7 cellular contexts compared by ENCODE assay signal in the genomic region with DNA sequence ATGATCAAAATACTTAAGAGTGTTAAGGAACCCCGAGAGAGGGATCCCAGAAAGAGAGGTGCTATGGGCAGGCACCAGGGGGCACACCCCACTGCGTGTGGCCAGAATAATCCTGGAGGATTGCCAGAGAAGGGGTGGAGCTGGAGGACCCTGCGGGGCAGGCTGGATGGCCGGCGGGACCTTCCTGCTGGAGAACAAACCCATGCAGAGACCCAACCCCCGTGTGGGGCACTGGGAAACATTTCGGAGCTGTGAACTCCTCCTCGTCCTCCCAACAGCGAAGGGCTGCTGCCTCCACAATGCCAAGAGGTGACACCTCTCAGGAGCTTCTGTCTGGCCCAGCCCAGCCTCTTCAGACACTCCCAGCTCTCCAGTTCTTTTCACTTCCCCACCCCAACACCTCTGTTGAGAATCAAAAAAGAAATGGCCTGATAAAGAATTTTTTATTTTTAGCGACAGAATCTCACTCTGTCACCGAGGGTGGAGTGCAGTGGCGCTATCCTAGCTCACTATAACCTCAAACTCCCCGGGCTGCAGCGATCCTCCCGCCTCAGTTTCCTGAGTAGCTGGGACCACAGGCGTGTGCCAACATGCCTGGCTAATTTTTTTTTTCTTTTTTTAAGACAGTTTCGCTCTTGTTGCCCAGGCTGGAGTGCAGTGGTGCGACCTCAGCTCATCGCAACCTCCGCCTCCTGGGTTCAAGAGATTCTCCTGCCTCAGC. TPM values are rescaled to one million over a fixed set of nuclear protein-coding genes. Genes with fewer than 3 reads are reported as not detected.
A peak's percentile ranks its signal among the peaks of the same experiment; 100 is the strongest.
DNase-seq lines count a peak whose midpoint lies in the region; ATAC-seq and TF ChIP-seq lines count a peak whose summit lies in the region.

No MANE protein-coding gene starts in this region.

- no peak overlapping the region for H3K4me3 ChIP-seq in fibroblast of lung (replicated peaks in 1 of 4; ENCODE audit: control extremely low read depth in 1 of 4, insufficient read depth in 1 of 4, low read depth in 3 of 4, low read length in 4 of 4)
- no peak overlapping the region for H3K4me3 ChIP-seq in smooth muscle cell

- POLR2A ChIA-PET in T-cell (lab: Charles Lee) = no interaction called here

- no peak overlapping the region for H3K27ac ChIP-seq in fibroblast of lung (ENCODE audit: insufficient read depth, low read length)
- no peak overlapping the region for H3K27ac ChIP-seq in smooth muscle cell (ENCODE audit: low read depth)

- H3K4me2 ChIP-seq in fibroblast of lung (ENCODE audit: extremely low read depth, insufficient read depth, low read length) (peak overlapping the region; percentile 35), smooth muscle cell (peak overlapping the region; percentile 54)

- no peak overlapping the region for H2AFZ ChIP-seq in fibroblast of lung (ENCODE audit: low read length)
- H2AFZ ChIP-seq in smooth muscle cell (ENCODE audit: low read depth) = no peak overlapping the region

- CTCF ChIA-PET in T-cell (lab: Charles Lee) = interaction anchor here (0.7 to 1.1 kb wide), 4 partner anchors 67 to 88 kb away, joined by 3 read pairs; no protein-coding TSS in a partner anchor

- H3K9ac ChIP-seq in fibroblast of lung (ENCODE audit: insufficient read depth, low read length) (no peak overlapping the region), smooth muscle cell (ENCODE audit: low read depth) (no peak overlapping the region)

- ATAC-seq in T-cell (replicated peaks in 1 of 4) (peak in 3 of 4 experiments; percentile 17 to 42 (median 17)), GM21825 (IDR thresholded peaks at IDR 0.05; ENCODE audit: unreplicated experiment) (no peak)

- H3K4me1 Mint-ChIP-seq in T-cell (peaks cover 7 to 12% (median 12%) of the 10 kb centered on the region in 3 donors), HFFc6 (ENCODE audit: low read depth) (peaks cover 20% of the 10 kb centered on the region)

- H3F3A ChIP-seq in smooth muscle cell (ENCODE audit: low read depth) = peaks cover 9% of the 10 kb centered on the region

- H3K27me3 Mint-ChIP-seq in T-cell = peaks cover 0 to 6% of the 10 kb centered on the region in 2 donors
- peaks cover 5% of the 10 kb centered on the region for H3K27me3 Mint-ChIP-seq in HFFc6 (ENCODE audit: insufficient read depth)

- H3K4me1 ChIP-seq in fibroblast of lung (ENCODE audit: control insufficient read depth, extremely low read depth, insufficient read depth, low read length) (peaks cover 3% of the 10 kb centered on the region), smooth muscle cell (ENCODE audit: low read depth) (peaks cover 9% of the 10 kb centered on the region)

- TF ChIP-seq CTCF in fibroblast of lung (conservative IDR thresholded peaks at IDR 0.05 in 1 of 2, IDR thresholded peaks at IDR 0.05 in 1 of 2; ENCODE audit: low read depth in 1 of 2, low read length in 2 of 2) (no peak), smooth muscle cell (IDR thresholded peaks at IDR 0.05; ENCODE audit: borderline replicate concordance, insufficient read depth, poor library complexity, severe bottlenecking) (no peak), HFFc6 (IDR thresholded peaks at IDR 0.05) (no peak), GM10266 (IDR thresholded peaks at IDR 0.05; ENCODE audit: control insufficient read depth, insufficient read depth, low read depth, missing control alignments) (no peak)

- WGBS in smooth muscle cell (ENCODE audit: low lambda C conversion rate) = 60% methylated on average over 20 of the region's 20 CpGs

- no peaks in the 10 kb centered on the region for H3K36me3 Mint-ChIP-seq in T-cell
- H3K36me3 Mint-ChIP-seq in HFFc6 (ENCODE audit: low read depth) = no peaks in the 10 kb centered on the region

- peak overlapping the region in 1 of 3 donors; percentile 60 for H3K4me3 Mint-ChIP-seq in T-cell
- no peak overlapping the region; the same call in 1 of the 2 replicates for H3K4me3 Mint-ChIP-seq in HFFc6

- DNase-seq in HT-29 (ENCODE audit: low spot score) (peak; percentile 47), T-cell (peak in 1 of 34 experiments; percentile 12), fibroblast of lung (ENCODE audit: low read depth in 2 of 2) (peak in 1 of 2 donors; percentile 25), smooth muscle cell (lab: John Stamatoyannopoulos, UW; ENCODE audit: unreplicated experiment) (no peak), HFFc6 (no peak), GM10266 (ENCODE audit: extremely low spot score) (no peak)

- H3K9me3 Mint-ChIP-seq in T-cell (no peaks in the 10 kb centered on the region), HFFc6 (no peaks in the 10 kb centered on the region)

- H3K36me3 ChIP-seq in fibroblast of lung (ENCODE audit: control insufficient read depth, insufficient read depth, low read length) (no peaks in the 10 kb centered on the region), smooth muscle cell (ENCODE audit: low read depth) (no peaks in the 10 kb centered on the region)

- H3K27ac Mint-ChIP-seq in T-cell (no peak overlapping the region), HFFc6 (no peak overlapping the region)

- H3K79me2 ChIP-seq in fibroblast of lung (ENCODE audit: control insufficient read depth, insufficient read depth, low read length) (no peaks in the 10 kb centered on the region), smooth muscle cell (ENCODE audit: low read depth) (no peaks in the 10 kb centered on the region)

- H4K20me1 ChIP-seq in fibroblast of lung (ENCODE audit: control insufficient read depth, extremely low read depth, insufficient read depth, low read length) = no peaks in the 10 kb centered on the region
- H4K20me1 ChIP-seq in smooth muscle cell (ENCODE audit: low read depth) = no peaks in the 10 kb centered on the region

- H3K27me3 ChIP-seq in fibroblast of lung (ENCODE audit: control insufficient read depth, insufficient read depth, low read length) (no peaks in the 10 kb centered on the region), smooth muscle cell (ENCODE audit: low read depth) (no peaks in the 10 kb centered on the region)

- no peaks in the 10 kb centered on the region for H3K9me3 ChIP-seq in fibroblast of lung (ENCODE audit: control insufficient read depth, insufficient read depth, low read depth, low read length)
- no peaks in the 10 kb centered on the region for H3K9me3 ChIP-seq in smooth muscle cell (replicated peaks; ENCODE audit: low read depth)

RNA-seq across cellular contexts. Expression of gene RHOD, which starts 25.6 kb away (rescaled TPM):
- total RNA-seq in HT-29 (2014; rRNA removed; shearing (Covaris generic)) = 54.3 and 62.8 TPM in 2 replicates
- total RNA-seq in T-cell = under 1 TPM in 3 of 5 donors, not detected in 2; 0.59 to 0.88 (median 0.66) TPM
- 12.9 and 13.4 TPM in 2 replicates for total RNA-seq in fibroblast of lung
- 4.7 and 11.6 TPM in 2 replicates for polyA plus RNA-seq in fibroblast of lung
- polyA plus RNA-seq in fibroblast of lung (2012) = 9.1 and 22.5 TPM in 2 replicates
- polyA minus RNA-seq in fibroblast of lung (ENCODE audit: low replicate concordance) = 14.6 and 25.9 TPM in 2 replicates
- 25.7 and 28.4 TPM in 2 replicates for total RNA-seq in smooth muscle cell
- 38.9 and 63.6 TPM in 2 replicates for polyA plus RNA-seq in smooth muscle cell
- 10 to 100 TPM in 2 of 6 experiments, 1 to 10 TPM in 4; 5.2 to 17.8 (median 6.1) TPM for total RNA-seq in HFFc6 (2021; fragmentation: NEBNext Ultra II Directional; extraction: Animal tissue kit (Norgen Biotek cat#: 25700))

RNA-seq across cellular contexts. Expression of gene KDM2A, which starts 36.8 kb away (rescaled TPM):
- 49.3 and 59.9 TPM in 2 replicates for total RNA-seq in HT-29 (2014; rRNA removed; shearing (Covaris generic))
- total RNA-seq in T-cell (100 to 1,000 TPM; 157 to 333 (median 178) TPM), fibroblast of lung (33.1 and 42.6 TPM in 2 replicates), smooth muscle cell (42.0 and 44.9 TPM in 2 replicates)
- polyA plus RNA-seq in fibroblast of lung (36.4 and 39.2 TPM in 2 replicates), smooth muscle cell (18.9 and 21.6 TPM in 2 replicates)
- 28.7 and 29.9 TPM in 2 replicates for polyA plus RNA-seq in fibroblast of lung (2012)
- polyA minus RNA-seq in fibroblast of lung (ENCODE audit: low replicate concordance) = 92.0 and 105 TPM in 2 replicates
- 10 to 100 TPM; 46.1 to 55.0 (median 49.7) TPM for total RNA-seq in HFFc6 (2021; fragmentation: NEBNext Ultra II Directional; extraction: Animal tissue kit (Norgen Biotek cat#: 25700))

RNA-seq across cellular contexts. Expression of gene SYT12, which starts 59.3 kb away (rescaled TPM):
- 0.42 and 1.7 TPM in 2 replicates for total RNA-seq in HT-29 (2014; rRNA removed; shearing (Covaris generic))
- total RNA-seq in T-cell (under 1 TPM in 1 of 5 donors, not detected in 4; 0.20 TPM), fibroblast of lung (under 0.01 and 0.26 TPM in 2 replicates), smooth muscle cell (0.67 and 2.1 TPM in 2 replicates)
- polyA plus RNA-seq in fibroblast of lung (0.07 TPM in 1 of 2 replicates, not detected in the other), smooth muscle cell (3.4 and 4.9 TPM in 2 replicates)
- 0.21 TPM in 1 of 2 replicates, not detected in the other for polyA plus RNA-seq in fibroblast of lung (2012)
- 0.12 and 0.15 TPM in 2 replicates for polyA minus RNA-seq in fibroblast of lung (ENCODE audit: low replicate concordance)
- total RNA-seq in HFFc6 (2021; fragmentation: NEBNext Ultra II Directional; extraction: Animal tissue kit (Norgen Biotek cat#: 25700)) = not detected
